In genomic region chr9:77944556-77945261, GRCh38 we compare ENCODE assay signal across 9 cellular contexts.
DNase-seq lines count a peak whose midpoint lies in the region; ATAC-seq and TF ChIP-seq lines count a peak whose summit lies in the region.
"Had no signal": no experiment of that assay in that cellular context is flagged by ENCODE, and none has a peak within 500 bp of the region (broad histone marks: within the 10 kb centered on the region; RNA-seq: fewer than 3 reads in every experiment).

No MANE protein-coding gene starts in this region.

- H3K27me3 Mint-ChIP-seq in activated T-helper 17 cell treated with anti-CD3 and anti-CD28 coated beads, Interleukin-2, amount 50 U/mL, for 72 hours, result no peaks in the 10 kb centered on the region
- H3K27me3 Mint-ChIP-seq in stimulated activated memory B cell treated with anti-CD40 and anti-IgM and Interleukin-4, amounts not matched to agents 10 μg/mL and 1 μg/mL and 100 μg/mL, for 72 hours, result peaks cover 17% of the 10 kb centered on the region

- WGBS in hepatocyte (ENCODE audit: low lambda C conversion rate, missing lambda C conversion rate), result 43% methylated on average over 6 of the region's 6 CpGs
- 61% methylated on average over 6 of the region's 6 CpGs for WGBS in smooth muscle cell (ENCODE audit: low lambda C conversion rate)

- peaks cover 14% of the 10 kb centered on the region for H4K20me1 ChIP-seq in hepatocyte (ENCODE audit: insufficient read depth, poor library complexity, severe bottlenecking)
- H4K20me1 ChIP-seq in smooth muscle cell (ENCODE audit: low read depth), result peaks cover 99% of the 10 kb centered on the region

- TF ChIP-seq CTCF in hepatocyte (IDR thresholded peaks at IDR 0.05; ENCODE audit: poor library complexity) (peak; percentile 32), smooth muscle cell (IDR thresholded peaks at IDR 0.05; ENCODE audit: borderline replicate concordance, insufficient read depth, poor library complexity, severe bottlenecking) (no peak)

- H3K27ac Mint-ChIP-seq in activated T-helper 17 cell treated with anti-CD3 and anti-CD28 coated beads, Interleukin-2, amount 50 U/mL, for 72 hours, result peak overlapping the region; percentile 16
- H3K27ac Mint-ChIP-seq in stimulated activated memory B cell treated with anti-CD40 and anti-IgM and Interleukin-4, amounts not matched to agents 10 μg/mL and 1 μg/mL and 100 μg/mL, for 72 hours, result no peak overlapping the region

- H3K27me3 ChIP-seq in hepatocyte (no peaks in the 10 kb centered on the region), smooth muscle cell (ENCODE audit: low read depth) (no peaks in the 10 kb centered on the region)

- H2AFZ ChIP-seq in hepatocyte (no peak overlapping the region), smooth muscle cell (ENCODE audit: low read depth) (no peak overlapping the region)

- H3K4me1 ChIP-seq in hepatocyte (ENCODE audit: insufficient read depth), result peaks cover 39% of the 10 kb centered on the region
- H3K4me1 ChIP-seq in smooth muscle cell (ENCODE audit: low read depth), result peaks cover 23% of the 10 kb centered on the region

- peaks cover 15% of the 10 kb centered on the region for H3K4me1 Mint-ChIP-seq in activated T-helper 17 cell treated with anti-CD3 and anti-CD28 coated beads, Interleukin-2, amount 50 U/mL, for 72 hours
- peaks cover 13% of the 10 kb centered on the region for H3K4me1 Mint-ChIP-seq in stimulated activated memory B cell treated with anti-CD40 and anti-IgM and Interleukin-4, amounts not matched to agents 10 μg/mL and 1 μg/mL and 100 μg/mL, for 72 hours

- no peaks in the 10 kb centered on the region for H3K9me2 ChIP-seq in hepatocyte (replicated peaks; ENCODE audit: insufficient read depth)

- peak overlapping the region; percentile 77 for H3K27ac ChIP-seq in hepatocyte
- H3K27ac ChIP-seq in smooth muscle cell (ENCODE audit: low read depth), result no peak overlapping the region

- DNase-seq in NCI-H2196 (lab: John Stamatoyannopoulos, UW; ENCODE audit: unreplicated experiment) (peak; percentile 42), NCI-H2196 treated with DMSO at 0.1 percent for 48 hours (lab: John Stamatoyannopoulos, UW; ENCODE audit: unreplicated experiment) (no peak), hepatocyte (ENCODE audit: low spot score) (peak; percentile 64), smooth muscle cell (lab: John Stamatoyannopoulos, UW; ENCODE audit: unreplicated experiment) (no peak), SKM-1 (lab: John Stamatoyannopoulos, UW; ENCODE audit: unreplicated experiment) (no peak)
- DNase-seq: NCI-H1092 treated with DMSO at 0.1 percent for 48 hours had no signal

- peaks cover 87% of the 10 kb centered on the region for H3K79me2 ChIP-seq in hepatocyte
- H3K79me2 ChIP-seq in smooth muscle cell (ENCODE audit: low read depth), result peaks cover 81% of the 10 kb centered on the region

- no peaks in the 10 kb centered on the region for H3F3A ChIP-seq in smooth muscle cell (ENCODE audit: low read depth)

- peak overlapping the region; percentile 44 for H3K4me3 Mint-ChIP-seq in activated T-helper 17 cell treated with anti-CD3 and anti-CD28 coated beads, Interleukin-2, amount 50 U/mL, for 72 hours
- H3K4me3 Mint-ChIP-seq in stimulated activated memory B cell treated with anti-CD40 and anti-IgM and Interleukin-4, amounts not matched to agents 10 μg/mL and 1 μg/mL and 100 μg/mL, for 72 hours, result no peak overlapping the region

- H3K36me3 ChIP-seq in hepatocyte (replicated peaks; ENCODE audit: insufficient read depth, low read depth) (no peaks in the 10 kb centered on the region), smooth muscle cell (ENCODE audit: low read depth) (no peaks in the 10 kb centered on the region)

- peak overlapping the region; percentile 56 for H3K4me2 ChIP-seq in hepatocyte
- no peak overlapping the region for H3K4me2 ChIP-seq in smooth muscle cell

- H3K9ac ChIP-seq in smooth muscle cell (ENCODE audit: low read depth), result no peak overlapping the region

- H3K4me3 ChIP-seq in hepatocyte (no peak overlapping the region), smooth muscle cell (peak overlapping the region; percentile 27)

- no peaks in the 10 kb centered on the region for H3K9me3 Mint-ChIP-seq in activated T-helper 17 cell treated with anti-CD3 and anti-CD28 coated beads, Interleukin-2, amount 50 U/mL, for 72 hours
- H3K9me3 Mint-ChIP-seq in stimulated activated memory B cell treated with anti-CD40 and anti-IgM and Interleukin-4, amounts not matched to agents 10 μg/mL and 1 μg/mL and 100 μg/mL, for 72 hours, result no peaks in the 10 kb centered on the region

- no peaks in the 10 kb centered on the region for H3K36me3 Mint-ChIP-seq in activated T-helper 17 cell treated with anti-CD3 and anti-CD28 coated beads, Interleukin-2, amount 50 U/mL, for 72 hours (ENCODE audit: low read depth)
- no peaks in the 10 kb centered on the region for H3K36me3 Mint-ChIP-seq in stimulated activated memory B cell treated with anti-CD40 and anti-IgM and Interleukin-4, amounts not matched to agents 10 μg/mL and 1 μg/mL and 100 μg/mL, for 72 hours

- no peak for ATAC-seq in activated T-helper 17 cell treated with anti-CD3 and anti-CD28 coated beads, Interleukin-2, amount 50 U/mL, for 72 hours (replicated peaks)
- no peak for ATAC-seq in stimulated activated memory B cell treated with anti-CD40 and anti-IgM and Interleukin-4, amounts not matched to agents 10 μg/mL and 1 μg/mL and 100 μg/mL, for 72 hours
- ATAC-seq in GM21825 (IDR thresholded peaks at IDR 0.05; ENCODE audit: unreplicated experiment), result no peak

- H3K9me3 ChIP-seq in hepatocyte (ENCODE audit: low read depth), result no peaks in the 10 kb centered on the region
- H3K9me3 ChIP-seq in smooth muscle cell (replicated peaks; ENCODE audit: low read depth), result no peaks in the 10 kb centered on the region

Comparison
In these comparisons a context has a peak if more than half of its experiments do, and no peak if none do; other contexts are left out.
1. DNase-seq: peak in NCI-H2196 (single experiment) and hepatocyte (single experiment); none in NCI-H2196 treated with DMSO at 0.1 percent for 48 hours (single experiment), smooth muscle cell (single experiment) and SKM-1 (single experiment).